Comparison of ENCODE assay signal across 25 cellular contexts in the genomic region with DNA sequence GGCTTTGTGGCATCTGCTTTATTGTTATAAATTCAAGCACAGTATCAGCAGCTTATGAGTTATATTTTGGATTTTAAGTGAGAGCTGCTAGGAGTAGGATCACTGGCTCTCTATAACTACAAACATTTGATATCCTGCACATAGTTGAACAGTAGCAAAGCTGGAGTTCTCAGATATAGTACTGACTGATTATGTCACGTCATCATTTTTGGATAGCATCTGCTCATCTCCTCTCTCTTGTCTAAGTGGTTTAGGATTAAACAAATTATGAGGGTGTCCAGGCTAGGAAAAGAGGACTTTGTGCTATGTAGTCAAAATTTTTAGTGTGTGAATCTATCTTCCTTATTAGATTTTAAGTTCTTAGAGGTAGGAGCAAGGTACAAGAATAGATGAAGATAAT. TPM values are rescaled to one million over a fixed set of nuclear protein-coding genes. Genes with fewer than 3 reads are reported as not detected.
A peak's percentile ranks its signal among the peaks of the same experiment; 100 is the strongest.
DNase-seq lines count a peak whose midpoint lies in the region; ATAC-seq, FAIRE-seq and TF ChIP-seq lines count a peak whose summit lies in the region.
"Had no signal": no experiment of that assay in that cellular context is flagged by ENCODE, and none has a peak within 500 bp of the region (broad histone marks: within the 10 kb centered on the region; RNA-seq: fewer than 3 reads in every experiment).

No MANE protein-coding gene starts in this region.

- no peak overlapping the region for H2BK5ac ChIP-seq in H1 (ENCODE audit: low read depth, low read length)

- H4K20me1 ChIP-seq in GM23338 (replicated peaks; ENCODE audit: insufficient read depth) = no peaks in the 10 kb centered on the region
- no peaks in the 10 kb centered on the region for H4K20me1 ChIP-seq in H1 (replicated peaks in 1 of 2; ENCODE audit: control insufficient read depth in 1 of 2, insufficient read depth in 2 of 2, low read length in 2 of 2)
- H4K20me1 ChIP-seq: BLaER1 had no signal

- no peak overlapping the region for H3K56ac ChIP-seq in H1 (replicated peaks; ENCODE audit: insufficient read length, low read depth, low read length)

- H3K4me3 ChIP-seq in GM23338 (no peak overlapping the region), H1 (ENCODE audit: extremely low read depth in 1 of 4, insufficient read depth in 2 of 4, low read depth in 3 of 4, low read length in 4 of 4) (no peak overlapping the region), heart left ventricle (no peak overlapping the region)
- H3K4me3 ChIP-seq: BLaER1 had no signal

- H3K4me1 Mint-ChIP-seq in GM23338 = peaks cover 33% of the 10 kb centered on the region
- H3K4me1 Mint-ChIP-seq: CD4-positive, CD25-positive, alpha-beta regulatory T cell had no signal

- H3K27ac Mint-ChIP-seq in GM23338 = peak overlapping the region; percentile 57; the same call in 1 of the 2 replicates
- H3K27ac Mint-ChIP-seq: CD4-positive, CD25-positive, alpha-beta regulatory T cell; CD8-positive, alpha-beta T cell had no signal

- no peak overlapping the region for H2AFZ ChIP-seq in GM23338
- H2AFZ ChIP-seq in H1 (ENCODE audit: low read length) = no peak overlapping the region

- no peak overlapping the region for H4K8ac ChIP-seq in H1 (ENCODE audit: extremely low read depth, insufficient read depth, low read length)

- TF ChIP-seq POLR2A in H1 (IDR thresholded peaks at IDR 0.05; ENCODE audit: control extremely low read depth in 1 of 2, low read depth in 2 of 2, low read length in 2 of 2) = no peak
- TF ChIP-seq POLR2A in heart left ventricle (IDR thresholded peaks at IDR 0.05) = no peak

- peaks cover 28% of the 10 kb centered on the region; the same call in 2 of the 3 replicates for H3K36me3 Mint-ChIP-seq in GM23338 (ENCODE audit: low read depth)
- H3K36me3 Mint-ChIP-seq: CD4-positive, CD25-positive, alpha-beta regulatory T cell; CD8-positive, alpha-beta T cell had no signal

- TF ChIP-seq EP300 in H1 (IDR thresholded peaks at IDR 0.05; ENCODE audit: borderline replicate concordance in 1 of 2, low read depth in 2 of 2, low read length in 2 of 2) = no peak

- no peak overlapping the region for H3K4me3 Mint-ChIP-seq in GM23338
- H3K4me3 Mint-ChIP-seq: CD4-positive, CD25-positive, alpha-beta regulatory T cell; CD8-positive, alpha-beta T cell had no signal

- H2AK5ac ChIP-seq in H1 (ENCODE audit: low read depth, low read length) = no peak overlapping the region

- no peak for TF ChIP-seq RAD21 in H1 (IDR thresholded peaks at IDR 0.05 in 1 of 2, conservative IDR thresholded peaks at IDR 0.05 in 1 of 2; ENCODE audit: low read depth in 2 of 2, low read length in 2 of 2)

- TF ChIP-seq CTCF in GM23338 (conservative IDR thresholded peaks at IDR 0.05; ENCODE audit: low read depth in 2 of 2) = no peak
- TF ChIP-seq CTCF in H1 (IDR thresholded peaks at IDR 0.05; ENCODE audit: control extremely low read depth in 1 of 3, insufficient read depth in 1 of 3, low read depth in 1 of 3, low read length in 3 of 3) = no peak
- TF ChIP-seq CTCF in heart left ventricle (IDR thresholded peaks at IDR 0.05) = no peak

- H4K5ac ChIP-seq in H1 (ENCODE audit: insufficient read length, low read depth, low read length) = no peak overlapping the region

- no peak overlapping the region for H2BK12ac ChIP-seq in H1 (ENCODE audit: low read depth, low read length)

- no peak overlapping the region for H3K18ac ChIP-seq in H1 (ENCODE audit: extremely low read depth, low read length)

- H3K9me2 ChIP-seq in GM23338 (ENCODE audit: insufficient read depth) = no peaks in the 10 kb centered on the region

- H3K79me2 ChIP-seq in GM23338 (replicated peaks; ENCODE audit: insufficient read depth) = peaks cover 2% of the 10 kb centered on the region
- H3K79me2 ChIP-seq in H1 (ENCODE audit: control insufficient read depth in 1 of 2, insufficient read depth in 2 of 2, low read length in 2 of 2) = peaks cover 0 to 52% of the 10 kb centered on the region in 2 experiments; a peak in 2 of 4 replicates

- no peak for ATAC-seq in GM23338
- no peak for ATAC-seq in heart left ventricle
- ATAC-seq: CD8-positive, alpha-beta T cell had no signal

- H3K27ac ChIP-seq in GM23338 (ENCODE audit: low read depth) (no peak overlapping the region), H1 (ENCODE audit: low read depth, low read length) (no peak overlapping the region), heart left ventricle (no peak overlapping the region)
- H3K27ac ChIP-seq: 22Rv1, BLaER1, C4-2B had no signal

- intact Hi-C loops in heart left ventricle (cut with DNase I) = no loop called here

- H3K4me1 ChIP-seq in GM23338 (ENCODE audit: insufficient read depth) (peaks cover 21% of the 10 kb centered on the region), H1 (replicated peaks in 1 of 4; ENCODE audit: control insufficient read depth in 3 of 4, insufficient read depth in 4 of 4, low read length in 3 of 4) (peaks cover 0 to 8% (median 0%) of the 10 kb centered on the region in 4 experiments; a peak in 3 of 7 replicates), heart left ventricle (no peaks in the 10 kb centered on the region)
- H3K4me1 ChIP-seq: BLaER1, Caco-2 had no signal

- no peak overlapping the region for H3K9ac ChIP-seq in H1 (replicated peaks in 1 of 4; ENCODE audit: extremely low read depth in 1 of 4, low read depth in 3 of 4, low read length in 3 of 4)
- H3K9ac ChIP-seq: BLaER1 had no signal

- no peak overlapping the region for H4K91ac ChIP-seq in H1 (replicated peaks; ENCODE audit: insufficient read length, low read length)

- DNase-seq in NCI-H82 (lab: John Stamatoyannopoulos, UW) = peak; percentile 44
- no peak for DNase-seq in NCI-H82 treated with DMSO at 0.1 percent for 48 hours (lab: John Stamatoyannopoulos, UW; ENCODE audit: unreplicated experiment)
- no peak for DNase-seq in GM23338 (ENCODE audit: low spot score)
- peak; percentile 49 for DNase-seq in NCI-H524 treated with DMSO at 0.1 percent for 48 hours (lab: John Stamatoyannopoulos, UW)
- DNase-seq in H1 (ENCODE audit: low read depth in 1 of 2, low spot score in 2 of 2) = no peak
- no peak for DNase-seq in NK-92 (lab: John Stamatoyannopoulos, UW; ENCODE audit: unreplicated experiment)
- no peak for DNase-seq in anterior cingulate cortex (lab: John Stamatoyannopoulos, UW)
- no peak for DNase-seq in heart left ventricle
- DNase-seq: ACHN; AML-193; Caco-2; CD4-positive, CD25-positive, alpha-beta regulatory T cell; CD8-positive, alpha-beta T cell; DMS 273 treated with DMSO at 0.1 percent for 48 hours; DMS79; EL; GF-D8; GOT3; H7; HCEC 1CT had no signal

- H3K14ac ChIP-seq in H1 (ENCODE audit: insufficient read length) = no peak overlapping the region

- H3K36me3 ChIP-seq in GM23338 (ENCODE audit: insufficient read depth) = no peaks in the 10 kb centered on the region
- H3K36me3 ChIP-seq in H1 (ENCODE audit: control insufficient read depth in 2 of 4, insufficient read depth in 4 of 4, low read length in 3 of 4) = no peaks in the 10 kb centered on the region
- no peaks in the 10 kb centered on the region for H3K36me3 ChIP-seq in heart left ventricle
- H3K36me3 ChIP-seq: BLaER1 had no signal

- no peaks in the 10 kb centered on the region for H3F3A ChIP-seq in GM23338 (replicated peaks; ENCODE audit: low read depth)

- H2BK20ac ChIP-seq in H1 (ENCODE audit: low read length) = no peak overlapping the region

- POLR2A ChIA-PET in H1 (lab: Charles Lee; ENCODE audit: partially characterized antibody) = interaction anchor here (0.8 kb wide), 1 partner anchor 9 kb away, joined by 3 read pairs; no protein-coding TSS in a partner anchor

- no peaks in the 10 kb centered on the region for H3K79me1 ChIP-seq in H1 (ENCODE audit: low read depth, low read length)

- no peak overlapping the region for H2BK15ac ChIP-seq in H1 (ENCODE audit: low read length)

- peaks cover 4% of the 10 kb centered on the region for H3K27me3 Mint-ChIP-seq in GM23338 (ENCODE audit: insufficient read depth, low read depth, poor library complexity)

- no peak for FAIRE-seq in H1 (lab: Jason Lieb, UNC)
- FAIRE-seq: GM12891, GM18507 had no signal

- no peak overlapping the region for H2BK120ac ChIP-seq in H1 (replicated peaks; ENCODE audit: low read depth, low read length)

- H3K4me2 ChIP-seq in GM23338 = no peak overlapping the region
- no peak overlapping the region for H3K4me2 ChIP-seq in H1 (ENCODE audit: insufficient read depth in 1 of 2, low read depth in 2 of 2, low read length in 2 of 2)
- H3K4me2 ChIP-seq: BLaER1 had no signal

- 82% methylated on average over 1 of the region's 1 CpG; no CpG with 5 or more reads in 1 of the 2 experiments for WGBS in H1 (ENCODE audit: extremely low coverage in 1 of 2, insufficient coverage in 1 of 2, insufficient read length in 1 of 2, insufficient replicate concordance in 2 of 2, low coverage in 1 of 2, low lambda C conversion rate in 2 of 2, missing lambda C conversion rate in 1 of 2), 2 experiments
- WGBS in heart left ventricle, 4 donors = 67 to 76% (median 73%) methylated on average over 1 of the region's 1 CpG

- H3K23ac ChIP-seq in H1 (ENCODE audit: insufficient read length) = no peak overlapping the region

- no peaks in the 10 kb centered on the region for H3K27me3 ChIP-seq in GM23338 (ENCODE audit: insufficient read depth)
- no peaks in the 10 kb centered on the region for H3K27me3 ChIP-seq in H1 (replicated peaks in 1 of 4; ENCODE audit: control insufficient read depth in 3 of 4, extremely low read depth in 1 of 4, insufficient read depth in 3 of 4, low read length in 3 of 4)
- peaks cover 0 to 38% (median 0%) of the 10 kb centered on the region in 9 donors for H3K27me3 ChIP-seq in heart left ventricle
- H3K27me3 ChIP-seq: BLaER1 had no signal

- peaks cover 15% of the 10 kb centered on the region; the same call in 2 of the 3 replicates for H3K9me3 Mint-ChIP-seq in GM23338

- no peaks in the 10 kb centered on the region for H3K9me3 ChIP-seq in H1 (ENCODE audit: insufficient read depth in 2 of 2, low read depth in 1 of 2, low read length in 1 of 2)
- peaks cover 0 to 18% (median 2%) of the 10 kb centered on the region in 12 donors for H3K9me3 ChIP-seq in heart left ventricle
- H3K9me3 ChIP-seq: BLaER1, Caco-2 had no signal

- CTCF ChIA-PET in H1 (lab: Charles Lee; ENCODE audit: partially characterized antibody) = interaction anchor here (1.1 to 1.3 kb wide), 2 partner anchors 12 to 56 kb away, joined by 3 to 5 read pairs; no protein-coding TSS in a partner anchor

- H3K23me2 ChIP-seq in H1 (ENCODE audit: low read depth, low read length) = no peaks in the 10 kb centered on the region

- H3K4ac ChIP-seq in H1 (replicated peaks; ENCODE audit: insufficient read length, low read depth, low read length) = no peak overlapping the region

RNA-seq across cellular contexts. Expression of gene PPP4R4, which starts 18.4 kb away (rescaled TPM):
- 11.1 and 20.9 TPM in 2 replicates for total RNA-seq in GM23338 (2014; rRNA removed; shearing (Covaris generic))
- polyA plus RNA-seq in GM23338 (2016; fragmentation: Nextera tagmentation; extraction: Ambion mirVana) (2.5 and 3.0 TPM in 2 replicates), H1 (2011; rRNA removed) (2.5 and 3.3 TPM in 2 replicates), heart left ventricle (under 1 TPM in 1 of 2 donors, not detected in 1; 0.40 TPM)
- 9.4 and 9.6 TPM in 2 replicates for total RNA-seq in H1 (2021; fragmentation: NEBNext Ultra II Directional; extraction: Animal tissue kit (Norgen Biotek cat#: 25700))
- 4.9 TPM for polyA plus RNA-seq in H1 (2011; cell fraction: cytosol; rRNA removed)
- 7.5 TPM for polyA plus RNA-seq in H1 (2011; cell fraction: nucleus; rRNA removed)
- polyA plus RNA-seq in H1 (2012, experiment 1 of 2) = 5.3 to 6.9 TPM (median 6.0 TPM) in 4 replicates
- 1.4 TPM for polyA plus RNA-seq in H1 (2012, experiment 2 of 2)
- polyA plus RNA-seq in H1 (2013, experiment 1 of 2) = 3.8 TPM
- polyA plus RNA-seq in H1 (2013, experiment 2 of 2) = 4.1 TPM
- polyA minus RNA-seq in H1 (2011; rRNA and poly(A)+ RNA removed) = 17.7 and 32.5 TPM in 2 replicates
- polyA minus RNA-seq in H1 (2011; cell fraction: cytosol; rRNA and poly(A)+ RNA removed) = 8.6 TPM
- 28.2 TPM for polyA minus RNA-seq in H1 (2011; cell fraction: nucleus; rRNA and poly(A)+ RNA removed)
- 1 to 10 TPM in 1 of 9 donors, under 1 TPM in 3, not detected in 5; 0.06 to 1.0 (median 0.66) TPM for total RNA-seq in heart left ventricle
- total RNA-seq: CD8-positive, alpha-beta T cell had no signal

Comparison
In these comparisons a context has a peak if more than half of its experiments do, and no peak if none do; other contexts are left out.
1. DNase-seq: peak in NCI-H82 (single experiment) and NCI-H524 treated with DMSO at 0.1 percent for 48 hours (single experiment); none in NCI-H82 treated with DMSO at 0.1 percent for 48 hours (single experiment), GM23338 (single experiment), H1 (0 of 2), NK-92 (single experiment), anterior cingulate cortex (0 of 58) and heart left ventricle (0 of 5).